Comparison of ENCODE assay signal across 8 cellular contexts in genomic region chr16:75555213-75555706, GRCh38. TPM values are rescaled to one million over a fixed set of nuclear protein-coding genes. Genes with fewer than 3 reads are reported as not detected.
DNase-seq lines count a peak whose midpoint lies in the region; ATAC-seq, FAIRE-seq and TF ChIP-seq lines count a peak whose summit lies in the region.

No MANE protein-coding gene starts in this region.

- H3K27me3 ChIP-seq in HUES6 (ENCODE audit: control insufficient read depth, insufficient read depth, low read length): no peaks in the 10 kb centered on the region
- H3K27me3 ChIP-seq in PC-3 (ENCODE audit: low read length): no peaks in the 10 kb centered on the region
- no peaks in the 10 kb centered on the region for H3K27me3 ChIP-seq in bronchial epithelial cell (ENCODE audit: control insufficient read depth, insufficient read depth, low read length)
- no peaks in the 10 kb centered on the region for H3K27me3 ChIP-seq in iPS-18a (ENCODE audit: control insufficient read depth, insufficient read depth, low read length)

- no peaks in the 10 kb centered on the region for H3F3A ChIP-seq in PC-3 (ENCODE audit: low read length, unreplicated experiment)

- H3K9me3 ChIP-seq in HUES6 (ENCODE audit: control insufficient read depth, insufficient read depth, low read depth, low read length) (no peaks in the 10 kb centered on the region), PC-3 (ENCODE audit: low read length) (no peaks in the 10 kb centered on the region), iPS-18a (ENCODE audit: control insufficient read depth, low read depth, low read length) (no peaks in the 10 kb centered on the region)

- DNase-seq in DMS 273 treated with DMSO at 0.1 percent for 48 hours (lab: John Stamatoyannopoulos, UW) (peak; percentile 90), PC-3 (peak; percentile 88), bronchial epithelial cell (ENCODE audit: low read depth) (peak; percentile 87), retina (peak; percentile 88)
- DNase-seq in NK-92 treated with Interleukin-12 subunit alpha and Interleukin-12 subunit beta, amount 100 ng/mL, for 24 hours (lab: John Stamatoyannopoulos, UW): no peak

- intact Hi-C loops in PC-3 (cut with micrococcal nuclease): loop anchor here (5.0 kb wide), 2 partner anchors 67 to 92 kb away; partner anchors contain the start of genes ADAT1, KARS1 and TERF2IP

- no peak overlapping the region for H3K27ac ChIP-seq in HUES6 (ENCODE audit: low read depth, low read length)
- peak overlapping the region; percentile 37 for H3K27ac ChIP-seq in PC-3 (ENCODE audit: low read length)
- H3K27ac ChIP-seq in iPS-18a (ENCODE audit: low read length): peak overlapping the region; percentile 61

- BruUV-seq in PC-3 (replicated peaks; lab: Mats Ljungman, UMichigan): TSS peak; percentile 85

- peak; percentile 21 for ATAC-seq in GM21360 (IDR thresholded peaks at IDR 0.05; ENCODE audit: unreplicated experiment)
- ATAC-seq in PC-3: peak; percentile 90

- no peaks in the 10 kb centered on the region; the same call in 1 of the 2 replicates for H3K79me2 ChIP-seq in PC-3 (ENCODE audit: low read length)

- POLR2A ChIA-PET in PC-3 (lab: Charles Lee; ENCODE audit: unreplicated experiment): interaction anchor here (0.6 to 0.8 kb wide), 2 partner anchors 10 to 277 kb away, joined by 3 read pairs; no protein-coding TSS in a partner anchor

- TF ChIP-seq CTCF in PC-3 (conservative IDR thresholded peaks at IDR 0.05; ENCODE audit: low read depth, low read length): no peak
- no peak for TF ChIP-seq CTCF in bronchial epithelial cell (IDR thresholded peaks at IDR 0.05; ENCODE audit: insufficient read depth, low read length, severe bottlenecking)

- peaks cover 18% of the 10 kb centered on the region for H3K4me1 ChIP-seq in HUES6 (ENCODE audit: control insufficient read depth, insufficient read depth, low read length)
- H3K4me1 ChIP-seq in PC-3 (ENCODE audit: insufficient read depth, low read length): peaks cover 5% of the 10 kb centered on the region; the same call in 1 of the 2 replicates
- H3K4me1 ChIP-seq in iPS-18a (ENCODE audit: control insufficient read depth, low read depth, low read length): peaks cover 16% of the 10 kb centered on the region

- H3K9ac ChIP-seq in HUES6 (ENCODE audit: low read length) (peak overlapping the region; percentile 37), PC-3 (ENCODE audit: low read length) (peak overlapping the region; percentile 80), iPS-18a (ENCODE audit: low read length) (peak overlapping the region; percentile 85)

- peak overlapping the region; percentile 98 for H3K4me2 ChIP-seq in PC-3 (ENCODE audit: low read length)

- H3K4me3 ChIP-seq in HUES6 (ENCODE audit: low read depth, low read length) (peak overlapping the region; percentile 75), PC-3 (ENCODE audit: low read length) (peak overlapping the region; percentile 96), bronchial epithelial cell (ENCODE audit: low read depth, low read length) (peak overlapping the region; percentile 75), iPS-18a (ENCODE audit: low read length) (peak overlapping the region; percentile 94)

- no peaks in the 10 kb centered on the region for H3K36me3 ChIP-seq in HUES6 (ENCODE audit: control insufficient read depth, insufficient read depth, low read length)
- H3K36me3 ChIP-seq in PC-3 (ENCODE audit: low read depth, low read length): no peaks in the 10 kb centered on the region
- H3K36me3 ChIP-seq in bronchial epithelial cell (ENCODE audit: control insufficient read depth, insufficient read depth, low read length): no peaks in the 10 kb centered on the region
- no peaks in the 10 kb centered on the region for H3K36me3 ChIP-seq in iPS-18a (ENCODE audit: control insufficient read depth, low read depth, low read length)

- no peaks in the 10 kb centered on the region for H3K9me2 ChIP-seq in PC-3 (replicated peaks; ENCODE audit: low read length)

- H4K20me1 ChIP-seq in PC-3 (ENCODE audit: low read length): no peaks in the 10 kb centered on the region

- CTCF ChIA-PET in PC-3 (lab: Charles Lee): interaction anchor here (0.6 to 0.8 kb wide), 2 partner anchors 84 to 428 kb away, joined by 3 read pairs; no protein-coding TSS in a partner anchor

- FAIRE-seq in bronchial epithelial cell (lab: Jason Lieb, UNC): no peak

- peak overlapping the region; percentile 94 for H2AFZ ChIP-seq in PC-3 (ENCODE audit: low read length)

RNA-seq across cellular contexts. Expression of gene TMEM231, which starts 0.8 kb away (rescaled TPM):
- 9.6 and 20.2 TPM in 2 replicates for total RNA-seq in PC-3 (2014; rRNA removed)
- total RNA-seq in bronchial epithelial cell: 5.2 and 9.7 TPM in 2 replicates

RNA-seq across cellular contexts. Expression of gene GABARAPL2, which starts 10.9 kb away (rescaled TPM):
- total RNA-seq in PC-3 (2014; rRNA removed): 24.7 and 31.2 TPM in 2 replicates
- 27.6 and 32.0 TPM in 2 replicates for total RNA-seq in bronchial epithelial cell

RNA-seq across cellular contexts. Expression of gene CHST5, which starts 19.4 kb away (rescaled TPM):
- 0.29 TPM in 1 of 2 replicates, not detected in the other for total RNA-seq in PC-3 (2014; rRNA removed)
- not detected in 2 replicates for total RNA-seq in bronchial epithelial cell
